In the genomic region with DNA sequence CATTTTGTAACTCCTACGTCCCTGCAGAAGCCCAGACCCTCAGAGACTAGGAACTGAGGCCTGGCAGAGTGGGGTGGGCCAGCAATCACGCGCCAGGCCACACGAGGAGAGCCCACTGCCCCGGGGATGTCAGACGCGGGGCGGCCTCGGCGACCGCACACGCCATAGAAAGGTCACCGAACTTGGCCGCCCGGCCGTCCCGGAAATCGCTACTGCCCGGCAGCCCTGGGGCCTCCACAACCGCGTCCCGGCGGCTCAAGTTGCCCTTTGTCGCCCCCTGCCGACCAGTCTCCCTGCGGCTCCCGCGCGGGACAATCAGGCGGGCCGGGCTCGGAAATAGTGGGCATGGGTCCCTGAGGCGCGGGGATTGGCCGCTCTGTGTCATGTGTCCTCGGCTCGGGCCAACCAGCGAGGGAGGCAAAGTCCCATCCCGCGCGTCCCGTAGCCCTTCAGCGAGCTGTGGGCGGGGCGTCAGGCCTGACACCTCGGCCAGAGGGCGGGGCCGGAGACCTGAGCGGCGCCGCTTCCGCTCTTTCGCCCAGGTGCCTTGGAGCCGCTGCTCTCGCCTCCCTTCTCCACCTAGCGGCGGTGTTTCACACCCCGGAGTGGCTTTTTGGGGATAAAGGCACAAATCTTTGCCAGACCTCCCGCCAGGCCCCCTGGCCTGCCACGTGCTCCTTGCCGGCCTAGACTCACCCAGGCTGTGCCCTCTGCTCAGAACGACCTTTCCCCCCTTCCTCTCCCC, we compare ENCODE assay signal across 8 cellular contexts. TPM values are rescaled to one million over a fixed set of nuclear protein-coding genes. Genes with fewer than 3 reads are reported as not detected.
DNase-seq lines count a peak whose midpoint lies in the region; ATAC-seq and TF ChIP-seq lines count a peak whose summit lies in the region.

No MANE protein-coding gene starts in this region.

- intact Hi-C loops in adrenal gland (cut with DNase I): loop anchor here (5.0 to 10.0 kb wide), 2 partner anchors 208 to 211 kb away; no protein-coding TSS in a partner anchor
- intact Hi-C loops in heart left ventricle (cut with DNase I): loop anchor here (1.0 to 10.0 kb wide), 9 partner anchors 71 to 212 kb away; a partner anchor contains a TSS
- intact Hi-C loops in posterior vena cava (cut with DNase I): loop anchor here (10.0 kb wide), 1 partner anchor 208 kb away; no protein-coding TSS in a partner anchor

- H3K4me1 ChIP-seq in adrenal gland (replicated peaks in 1 of 2) (peaks cover 7 to 12% of the 10 kb centered on the region in 2 donors), heart left ventricle (peaks cover 0 to 21% (median 14%) of the 10 kb centered on the region in 12 donors)

- H3K4me3 ChIP-seq in GM12875 (ENCODE audit: low read depth, low read length): peak overlapping the region; percentile 52
- H3K4me3 ChIP-seq in adrenal gland: peak overlapping the region in 2 of 4 donors; percentile 23 to 53
- peak overlapping the region in 11 of 12 donors; percentile 16 to 63 (median 52) for H3K4me3 ChIP-seq in heart left ventricle

- peak; percentile 90 for DNase-seq in NCI-H1417 treated with DMSO at 0.1 percent for 48 hours (lab: John Stamatoyannopoulos, UW)
- DNase-seq in SW480 (ENCODE audit: low spot score): peak; percentile 99
- peak; percentile 99 to 100 (median 100) for DNase-seq in adrenal gland
- peak; percentile 99 to 100 (median 99) for DNase-seq in heart left ventricle
- peak; percentile 100 for DNase-seq in posterior vena cava (ENCODE audit: low spot score)
- DNase-seq in ureter (ENCODE audit: low spot score): peak; percentile 100

- 0 to 6% (median 1%) methylated on average over 4 to 62 of the region's 62 CpGs for WGBS in adrenal gland, 4 donors
- WGBS in heart left ventricle, 4 donors: 1 to 5% (median 2%) methylated on average over 47 to 62 of the region's 62 CpGs

- ATAC-seq in HG02798 (IDR thresholded peaks at IDR 0.05; ENCODE audit: poor library complexity, unreplicated experiment) (peak; percentile 100), heart left ventricle (peak; percentile 99 to 100 (median 100))

- H3K27ac ChIP-seq in adrenal gland (peak overlapping the region; percentile 57 to 93 (median 82)), heart left ventricle (peak overlapping the region; percentile 80 to 97 (median 90))

- H3K27me3 ChIP-seq in adrenal gland: no peaks in the 10 kb centered on the region
- H3K27me3 ChIP-seq in heart left ventricle: no peaks in the 10 kb centered on the region

- peak; percentile 79 for TF ChIP-seq CTCF in GM12875 (IDR thresholded peaks at IDR 0.05; ENCODE audit: borderline replicate concordance, insufficient read depth, low read depth, low read length)
- TF ChIP-seq CTCF in adrenal gland (IDR thresholded peaks at IDR 0.05): peak; percentile 84 to 96 (median 90)
- TF ChIP-seq CTCF in heart left ventricle (IDR thresholded peaks at IDR 0.05): peak; percentile 89 to 98 (median 96)

- H3K36me3 ChIP-seq in adrenal gland (replicated peaks in 1 of 2): no peaks in the 10 kb centered on the region
- H3K36me3 ChIP-seq in heart left ventricle: no peaks in the 10 kb centered on the region

- TF ChIP-seq POLR2A in adrenal gland (IDR thresholded peaks at IDR 0.05) (peak; percentile 45 to 62), heart left ventricle (IDR thresholded peaks at IDR 0.05) (peak in 1 of 2 donors; percentile 58)

- H3K9me3 ChIP-seq in adrenal gland (replicated peaks in 1 of 3) (no peaks in the 10 kb centered on the region), heart left ventricle (no peaks in the 10 kb centered on the region)

RNA-seq across cellular contexts. Expression of a gene that starts 33.4 kb away (rescaled TPM):
- under 1 TPM in 6 of 8 donors, not detected in 2; 0.10 to 0.69 (median 0.22) TPM for total RNA-seq in adrenal gland
- polyA plus RNA-seq in adrenal gland: under 1 TPM in 2 of 3 donors, not detected in 1; 0.32 to 0.47 TPM
- under 1 TPM in 3 of 9 donors, not detected in 6; 0.22 to 0.48 (median 0.37) TPM for total RNA-seq in heart left ventricle
- polyA plus RNA-seq in heart left ventricle: under 1 TPM in 1 of 2 donors, not detected in 1; 0.08 TPM
- 1 to 10 TPM in 1 of 2 donors, under 1 TPM in 1; 0.10 to 1.2 TPM for total RNA-seq in posterior vena cava
- 59.9 TPM for total RNA-seq in ureter

RNA-seq across cellular contexts. Expression of a gene that starts 46.1 kb away (rescaled TPM):
- 10 to 100 TPM; 44.3 to 79.7 (median 57.4) TPM for total RNA-seq in adrenal gland
- 10 to 100 TPM; 20.1 to 57.3 (median 32.7) TPM for polyA plus RNA-seq in adrenal gland
- total RNA-seq in heart left ventricle: 10 to 100 TPM; 32.2 to 59.7 (median 46.0) TPM
- polyA plus RNA-seq in heart left ventricle: 10 to 100 TPM; 18.4 to 24.1 TPM
- total RNA-seq in posterior vena cava: 10 to 100 TPM; 41.4 to 46.2 TPM
- 79.4 TPM for total RNA-seq in ureter

Comparison
In these comparisons a context has a peak if more than half of its experiments do, and no peak if none do; other contexts are left out.
1. RNA of a gene that starts 33.4 kb away (total RNA-seq): 59.9 TPM in ureter (single experiment); 0.10 to 1.2 TPM in posterior vena cava, 0.22 to 0.48 TPM in heart left ventricle and 0.10 to 0.69 TPM in adrenal gland; every median in the first group is over 10 times any median in the second.
2. Peak in every context shown above with its lines, with median percentiles within 50 percentile points of each other: CTCF ChIP-seq and DNase-seq.